ENCODE assay signal across 17 cellular contexts in genomic region chr11:93717501-93717900, GRCh38. TPM values are rescaled to one million over a fixed set of nuclear protein-coding genes. Genes with fewer than 3 reads are reported as not detected.
DNase-seq lines count a peak whose midpoint lies in the region; ATAC-seq and TF ChIP-seq lines count a peak whose summit lies in the region.
"Had no signal": no experiment of that assay in that cellular context is flagged by ENCODE, and none has a peak within 500 bp of the region (broad histone marks: within the 10 kb centered on the region; RNA-seq: fewer than 3 reads in every experiment).

No MANE protein-coding gene starts in this region.

- peaks cover 85% of the 10 kb centered on the region for H3K36me3 Mint-ChIP-seq in activated T-helper 2 cell treated with anti-CD3 and anti-CD28 coated beads, Interferon-gamma antibody, Interleukin-2, Interleukin-4, amounts not matched to agents 10 μg/mL and 5 μg/mL and 100 μg/mL, durations not matched to agents 14 hours and 24 hours and 36 hours (ENCODE audit: low read depth)

- H3K4me1 ChIP-seq in BLaER1 treated with 17β-estradiol and CSF1 and Interleukin-3, amounts not matched to agents 10 nM and 100 nM = peaks cover 14 to 38% (median 26%) of the 10 kb centered on the region in 10 experiments
- peaks cover 21% of the 10 kb centered on the region for H3K4me1 ChIP-seq in DOHH2 (ENCODE audit: control insufficient read depth, low read length)
- H3K4me1 ChIP-seq: gastroesophageal sphincter, suprapubic skin had no signal

- H3K27ac ChIP-seq in BLaER1 treated with 17β-estradiol and CSF1 and Interleukin-3, amounts not matched to agents 10 nM and 100 nM = peak overlapping the region in 9 of 11 experiments; percentile 63 to 88 (median 83); a peak in 19 of 22 replicates
- peak overlapping the region; percentile 46 for H3K27ac ChIP-seq in DOHH2 (ENCODE audit: low read depth, low read length)
- H3K27ac ChIP-seq: gastroesophageal sphincter, SK-N-MC, suprapubic skin had no signal

- H3K9ac ChIP-seq in BLaER1 treated with 17β-estradiol and CSF1 and Interleukin-3, amounts not matched to agents 10 nM and 100 nM = peak overlapping the region in 7 of 11 experiments; percentile 26 to 67 (median 59); a peak in 10 of 22 replicates

- peaks cover 18% of the 10 kb centered on the region for H3K79me2 ChIP-seq in DOHH2 (ENCODE audit: control insufficient read depth, low read length)

- H3F3A ChIP-seq in DOHH2 (ENCODE audit: control insufficient read depth, insufficient read depth) = 0 out of 2 replicates have a peak, but pooled peaks cover 2% of the 10 kb centered on the region

- H3K4me3 ChIP-seq in BLaER1 treated with 17β-estradiol and CSF1 and Interleukin-3, amounts not matched to agents 10 nM and 100 nM = no peak overlapping the region; a peak in 1 of 20 replicates
- H3K4me3 ChIP-seq in DOHH2 (ENCODE audit: low read length) = peak overlapping the region; percentile 41; the same call in 1 of the 2 replicates
- H3K4me3 ChIP-seq: gastroesophageal sphincter, lung, SK-N-MC, suprapubic skin had no signal

- no peak overlapping the region for H3K4me3 Mint-ChIP-seq in activated T-helper 2 cell treated with anti-CD3 and anti-CD28 coated beads, Interferon-gamma antibody, Interleukin-2, Interleukin-4, amounts not matched to agents 10 μg/mL and 5 μg/mL and 100 μg/mL, durations not matched to agents 14 hours and 24 hours and 36 hours (ENCODE audit: low read depth)

- peaks cover 9% of the 10 kb centered on the region for H3K9me3 Mint-ChIP-seq in activated T-helper 2 cell treated with anti-CD3 and anti-CD28 coated beads, Interferon-gamma antibody, Interleukin-2, Interleukin-4, amounts not matched to agents 10 μg/mL and 5 μg/mL and 100 μg/mL, durations not matched to agents 14 hours and 24 hours and 36 hours

- no peaks in the 10 kb centered on the region for H3K9me2 ChIP-seq in DOHH2 (replicated peaks; ENCODE audit: control insufficient read depth, low read length)

- TF ChIP-seq CTCF in DOHH2 (IDR thresholded peaks at IDR 0.05; ENCODE audit: low read depth, low read length, poor library complexity, severe bottlenecking) = no peak

- H3K27me3 ChIP-seq in BLaER1 treated with 17β-estradiol and CSF1 and Interleukin-3, amounts not matched to agents 10 nM and 100 nM = no peaks in the 10 kb centered on the region
- H3K27me3 ChIP-seq in DOHH2 (ENCODE audit: control insufficient read depth, low read length) = no peaks in the 10 kb centered on the region
- H3K27me3 ChIP-seq: gastroesophageal sphincter, suprapubic skin had no signal

- no peaks in the 10 kb centered on the region for H4K20me1 ChIP-seq in BLaER1 treated with 17β-estradiol and CSF1 and Interleukin-3, amounts not matched to agents 10 nM and 100 nM
- no peaks in the 10 kb centered on the region for H4K20me1 ChIP-seq in DOHH2 (ENCODE audit: control insufficient read depth, insufficient read depth, low read depth, low read length)

- no peak for DNase-seq in activated T-helper 2 cell treated with anti-CD3 and anti-CD28 coated beads, Interferon-gamma antibody, Interleukin-2, Interleukin-4, amounts not matched to agents 10 μg/mL and 5 μg/mL and 100 μg/mL, durations not matched to agents 14 hours and 24 hours and 36 hours (ENCODE audit: low spot score)
- DNase-seq in kidney tubule cell (ENCODE audit: low spot score) (peak; percentile 65), left cardiac atrium (no peak), NCI-H2107 treated with DMSO at 0.1 percent for 48 hours (lab: John Stamatoyannopoulos, UW; ENCODE audit: unreplicated experiment) (no peak)
- DNase-seq: activated CD8-positive, alpha-beta memory T cell treated with anti-CD3 and anti-CD28 coated beads, Interleukin-2, amount 50 U/mL, for 48 hours; amniotic stem cell; C1 segment of cervical spinal cord; NCI-H187; NCI-H524; stimulated activated CD4-positive, alpha-beta T cell treated with anti-CD3 and anti-CD28 coated beads, Interleukin-15, amount 100 ng/mL, for 24 hours had no signal

- H3K4me2 ChIP-seq in BLaER1 treated with 17β-estradiol and CSF1 and Interleukin-3, amounts not matched to agents 10 nM and 100 nM = peak overlapping the region; percentile 68 to 84 (median 71); a peak in 21 of 22 replicates
- H3K4me2 ChIP-seq in DOHH2 (ENCODE audit: low read length) = peak overlapping the region; percentile 61

- peaks cover 26% of the 10 kb centered on the region for H3K4me1 Mint-ChIP-seq in activated T-helper 2 cell treated with anti-CD3 and anti-CD28 coated beads, Interferon-gamma antibody, Interleukin-2, Interleukin-4, amounts not matched to agents 10 μg/mL and 5 μg/mL and 100 μg/mL, durations not matched to agents 14 hours and 24 hours and 36 hours (ENCODE audit: low read depth)

- no peaks in the 10 kb centered on the region for H3K27me3 Mint-ChIP-seq in activated T-helper 2 cell treated with anti-CD3 and anti-CD28 coated beads, Interferon-gamma antibody, Interleukin-2, Interleukin-4, amounts not matched to agents 10 μg/mL and 5 μg/mL and 100 μg/mL, durations not matched to agents 14 hours and 24 hours and 36 hours (ENCODE audit: low read depth)

- ATAC-seq in left cardiac atrium (no peak), HG03460 (IDR thresholded peaks at IDR 0.05; ENCODE audit: unreplicated experiment) (no peak)
- ATAC-seq: gastroesophageal sphincter had no signal

- H3K36me3 ChIP-seq in BLaER1 treated with 17β-estradiol and CSF1 and Interleukin-3, amounts not matched to agents 10 nM and 100 nM = peaks cover 59 to 93% (median 75%) of the 10 kb centered on the region in 11 experiments
- H3K36me3 ChIP-seq in DOHH2 (ENCODE audit: control insufficient read depth, low read length) = peaks cover 85% of the 10 kb centered on the region

- peaks cover 0 to 18% (median 4%) of the 10 kb centered on the region in 11 experiments; a peak in 5 of 22 replicates for H3K9me3 ChIP-seq in BLaER1 treated with 17β-estradiol and CSF1 and Interleukin-3, amounts not matched to agents 10 nM and 100 nM (replicated peaks in 1 of 11)
- H3K9me3 ChIP-seq in DOHH2 (ENCODE audit: control insufficient read depth, insufficient read depth, low read length) = no peaks in the 10 kb centered on the region
- H3K9me3 ChIP-seq: gastroesophageal sphincter, suprapubic skin had no signal

- H3K27ac Mint-ChIP-seq in activated T-helper 2 cell treated with anti-CD3 and anti-CD28 coated beads, Interferon-gamma antibody, Interleukin-2, Interleukin-4, amounts not matched to agents 10 μg/mL and 5 μg/mL and 100 μg/mL, durations not matched to agents 14 hours and 24 hours and 36 hours = peak overlapping the region; percentile 71

- intact Hi-C loops in activated T-helper 2 cell treated with anti-CD3 and anti-CD28 coated beads, Interferon-gamma antibody, Interleukin-2, Interleukin-4, amounts not matched to agents 10 μg/mL and 5 μg/mL and 100 μg/mL, durations not matched to agents 14 hours and 24 hours and 36 hours (cut with micrococcal nuclease) = no loop called here
- intact Hi-C loops in left cardiac atrium (cut with DNase I) = no loop called here

RNA-seq across cellular contexts. Expression of gene TAF1D, which starts 23.8 kb away (rescaled TPM):
- 344 TPM in 2 replicates for total RNA-seq in activated T-helper 2 cell treated with anti-CD3 and anti-CD28 coated beads, Interferon-gamma antibody, Interleukin-2, Interleukin-4, amounts not matched to agents 10 μg/mL and 5 μg/mL and 100 μg/mL, durations not matched to agents 14 hours and 24 hours and 36 hours
- total RNA-seq in left cardiac atrium = 10 to 100 TPM; 29.6 to 53.2 TPM

RNA-seq across cellular contexts. Expression of gene C11orf54, which starts 24.0 kb away (rescaled TPM):
- 19.3 and 21.2 TPM in 2 replicates for total RNA-seq in activated T-helper 2 cell treated with anti-CD3 and anti-CD28 coated beads, Interferon-gamma antibody, Interleukin-2, Interleukin-4, amounts not matched to agents 10 μg/mL and 5 μg/mL and 100 μg/mL, durations not matched to agents 14 hours and 24 hours and 36 hours
- total RNA-seq in left cardiac atrium = 10 to 100 TPM; 27.2 to 28.4 TPM

RNA-seq across cellular contexts. Expression of gene CEP295, which starts 56.0 kb away (rescaled TPM):
- total RNA-seq in activated T-helper 2 cell treated with anti-CD3 and anti-CD28 coated beads, Interferon-gamma antibody, Interleukin-2, Interleukin-4, amounts not matched to agents 10 μg/mL and 5 μg/mL and 100 μg/mL, durations not matched to agents 14 hours and 24 hours and 36 hours = 30.0 and 31.8 TPM in 2 replicates
- 1 to 10 TPM; 5.9 to 6.4 TPM for total RNA-seq in left cardiac atrium
